ENCODE assay signal across 23 cellular contexts in genomic region chr4:6362243-6362885, GRCh38.
DNase-seq lines count a peak whose midpoint lies in the region; ATAC-seq and TF ChIP-seq lines count a peak whose summit lies in the region.
"Had no signal": no experiment of that assay in that cellular context is flagged by ENCODE, and none has a peak within 500 bp of the region (broad histone marks: within the 10 kb centered on the region; RNA-seq: fewer than 3 reads in every experiment).

No MANE protein-coding gene starts in this region.

- H3K9me2 ChIP-seq in neural cell (ENCODE audit: insufficient read depth, low read length), result no peaks in the 10 kb centered on the region

- TF ChIP-seq EP300 in neural cell (conservative IDR thresholded peaks at IDR 0.05; ENCODE audit: poor library complexity, severe bottlenecking), result no peak

- peaks cover 6% of the 10 kb centered on the region for H3K4me1 Mint-ChIP-seq in WTC11
- H3K4me1 Mint-ChIP-seq: activated B cell treated with CpG ODN at 0.5 μM for 24 hours; activated T-helper 17 cell treated with anti-CD3 and anti-CD28 coated beads, Interleukin-2, amount 50 U/mL, for 72 hours had no signal

- no peak overlapping the region for H3K4me2 ChIP-seq in neural cell (ENCODE audit: low read length)

- no peaks in the 10 kb centered on the region for H3K9me3 ChIP-seq in neural cell (ENCODE audit: low read length)
- H3K9me3 ChIP-seq: Caco-2, upper lobe of left lung had no signal

- H3K36me3 ChIP-seq in neural cell (ENCODE audit: insufficient read depth, low read length), result no peaks in the 10 kb centered on the region
- H3K36me3 ChIP-seq: heart right ventricle, upper lobe of left lung had no signal

- DNase-seq in NCI-H82 (lab: John Stamatoyannopoulos, UW) (peak; percentile 26), NCI-H82 treated with DMSO at 0.1 percent for 48 hours (lab: John Stamatoyannopoulos, UW; ENCODE audit: unreplicated experiment) (no peak), WTC11 (ENCODE audit: low spot score) (no peak), ureter (ENCODE audit: low spot score) (no peak), NCI-H446 (lab: John Stamatoyannopoulos, UW) (no peak)
- DNase-seq: activated B cell treated with CpG ODN at 0.5 μM for 24 hours; activated CD4-positive, alpha-beta T cell treated with anti-CD3 and anti-CD28 coated beads, Interleukin-2, amount 50 U/mL, for 4 hours; effector CD8-positive, alpha-beta T cell; MV-4-11; NCI-H1694 treated with DMSO at 0.1 percent for 48 hours; NCI-H2171 treated with DMSO at 0.1 percent for 48 hours; NCI-H526 treated with DMSO at 0.1 percent for 48 hours; upper lobe of left lung had no signal

- H4K20me1 ChIP-seq in neural cell (ENCODE audit: insufficient read depth), result no peaks in the 10 kb centered on the region

- H3K36me3 Mint-ChIP-seq in WTC11, result no peaks in the 10 kb centered on the region
- H3K36me3 Mint-ChIP-seq: activated naive CD8-positive, alpha-beta T cell had no signal

- ATAC-seq in WTC11 (peak; percentile 60), HG03520 (IDR thresholded peaks at IDR 0.05; ENCODE audit: unreplicated experiment) (no peak)
- ATAC-seq: activated T-helper 17 cell treated with anti-CD3 and anti-CD28 coated beads, Interleukin-2, amount 50 U/mL, for 72 hours; left colon had no signal

- POLR2A ChIA-PET in WTC11 (lab: Charles Lee), result no interaction called here

- no peaks in the 10 kb centered on the region for H3K79me2 ChIP-seq in neural cell (replicated peaks; ENCODE audit: insufficient read depth, low read length)

- no peaks in the 10 kb centered on the region for H3K9me3 Mint-ChIP-seq in WTC11
- H3K9me3 Mint-ChIP-seq: activated B cell treated with CpG ODN at 0.5 μM for 24 hours; activated T-helper 17 cell treated with anti-CD3 and anti-CD28 coated beads, Interleukin-2, amount 50 U/mL, for 72 hours had no signal

- no peaks in the 10 kb centered on the region for H3K27me3 ChIP-seq in neural cell (ENCODE audit: insufficient read depth, low read depth, low read length)
- H3K27me3 ChIP-seq: upper lobe of left lung had no signal

- no peak for TF ChIP-seq RAD21 in neural cell (conservative IDR thresholded peaks at IDR 0.05)

- H3K4me3 Mint-ChIP-seq in WTC11, result no peak overlapping the region
- H3K4me3 Mint-ChIP-seq: activated B cell treated with CpG ODN at 0.5 μM for 24 hours; activated naive CD8-positive, alpha-beta T cell; activated T-helper 17 cell treated with anti-CD3 and anti-CD28 coated beads, Interleukin-2, amount 50 U/mL, for 72 hours had no signal

- CTCF ChIA-PET in WTC11 (lab: Charles Lee), result interaction anchor here (0.9 to 2.1 kb wide), 5 partner anchors 31 to 186 kb away, joined by 3 to 11 read pairs (median 4); no protein-coding TSS in a partner anchor

- no peak overlapping the region for H3K4me3 ChIP-seq in neural cell (ENCODE audit: low read length)
- H3K4me3 ChIP-seq: GM23248, heart right ventricle, skin epidermis, upper lobe of left lung had no signal

- no peaks in the 10 kb centered on the region for H3F3A ChIP-seq in neural cell (ENCODE audit: insufficient read depth, low read length, poor library complexity, severe bottlenecking)

- H3K27ac Mint-ChIP-seq in WTC11, result no peak overlapping the region
- H3K27ac Mint-ChIP-seq: activated B cell treated with CpG ODN at 0.5 μM for 24 hours; activated naive CD8-positive, alpha-beta T cell; activated T-helper 17 cell treated with anti-CD3 and anti-CD28 coated beads, Interleukin-2, amount 50 U/mL, for 72 hours had no signal

- H3K27me3 Mint-ChIP-seq in WTC11 (ENCODE audit: low read depth), result peaks cover 3% of the 10 kb centered on the region; the same call in 1 of the 2 replicates

- H3K27ac ChIP-seq in neural cell (ENCODE audit: low read length), result peak overlapping the region; percentile 94
- H3K27ac ChIP-seq: GM23248, heart right ventricle, skin epidermis, upper lobe of left lung had no signal

- TF ChIP-seq CTCF in GM12873 (IDR thresholded peaks at IDR 0.05; ENCODE audit: insufficient read depth, low read depth, low read length, missing control alignments), result peak; percentile 10
- no peak for TF ChIP-seq CTCF in WTC11 (IDR thresholded peaks at IDR 0.05)
- TF ChIP-seq CTCF in neural cell (IDR thresholded peaks at IDR 0.05; ENCODE audit: poor library complexity, severe bottlenecking), result peak; percentile 40

- peak overlapping the region; percentile 11 for H3K9ac ChIP-seq in neural cell (ENCODE audit: low read length)
- H3K9ac ChIP-seq: GM23248 had no signal

- H2AFZ ChIP-seq in neural cell (ENCODE audit: low read depth, low read length), result no peak overlapping the region
- H2AFZ ChIP-seq: GM23248 had no signal

TF ChIP-seq in WTC11, 78 proteins besides CTCF, POLR2A, EP300 and RAD21:
- TF ChIP-seq OVOL2 (CRISPR knock-in tag; IDR thresholded peaks at IDR 0.05; ENCODE audit: borderline replicate concordance) (no peak), ZNF671 (CRISPR knock-in tag; IDR thresholded peaks at IDR 0.05) (no peak), FOXK1 (CRISPR knock-in tag; IDR thresholded peaks at IDR 0.05) (0 out of 2 replicates have a peak, but pooled peaks have one; percentile 0)
TF ChIP-seq in WTC11: peak in this region for 1.

TF ChIP-seq in neural cell, 6 proteins besides CTCF, POLR2A, EP300 and RAD21:
- no peak for TF ChIP-seq POLR2AphosphoS5 (IDR thresholded peaks at IDR 0.05)
- peak; percentile 31 for TF ChIP-seq SMC3 (conservative IDR thresholded peaks at IDR 0.05; ENCODE audit: poor library complexity)
- TF ChIP-seq EZH2 (IDR thresholded peaks at IDR 0.05; ENCODE audit: borderline replicate concordance, insufficient read depth, low read length, poor library complexity, severe bottlenecking), result no peak
